ENCODE assay signal across 7 cellular contexts in the genomic region with DNA sequence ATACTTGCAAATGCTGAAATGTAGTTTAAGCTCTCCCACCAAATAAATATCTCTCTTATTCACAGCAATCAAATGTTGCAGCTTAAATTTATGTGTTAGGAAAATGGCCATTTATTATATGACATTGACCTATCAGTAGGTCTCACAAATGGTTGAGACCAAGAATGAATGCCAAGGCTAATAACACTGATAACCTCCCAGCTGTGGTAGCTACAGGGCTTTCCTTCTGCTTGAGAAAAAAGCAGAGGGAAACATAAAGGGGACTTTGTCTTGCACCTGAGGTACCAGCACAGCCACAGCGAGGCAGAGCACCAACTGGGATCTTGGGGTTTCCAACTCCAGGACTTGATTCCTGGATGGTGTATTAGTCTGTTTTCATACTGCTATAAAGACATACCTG.
"Had no signal": no experiment of that assay in that cellular context is flagged by ENCODE, and none has a peak within 500 bp of the region (broad histone marks: within the 10 kb centered on the region; RNA-seq: fewer than 3 reads in every experiment).

No MANE protein-coding gene starts in this region.

- H3K4me3 ChIP-seq: K562 had no signal

- H3K27ac ChIP-seq: HL-60 had no signal

- DNase-seq: IMR-90, KBM-7, KG1 had no signal

- ATAC-seq: HepG2, K562 had no signal

- FAIRE-seq: HepG2, HTR-8/SVneo, K562 had no signal
